ENCODE assay signal across 8 cellular contexts in the genomic region with DNA sequence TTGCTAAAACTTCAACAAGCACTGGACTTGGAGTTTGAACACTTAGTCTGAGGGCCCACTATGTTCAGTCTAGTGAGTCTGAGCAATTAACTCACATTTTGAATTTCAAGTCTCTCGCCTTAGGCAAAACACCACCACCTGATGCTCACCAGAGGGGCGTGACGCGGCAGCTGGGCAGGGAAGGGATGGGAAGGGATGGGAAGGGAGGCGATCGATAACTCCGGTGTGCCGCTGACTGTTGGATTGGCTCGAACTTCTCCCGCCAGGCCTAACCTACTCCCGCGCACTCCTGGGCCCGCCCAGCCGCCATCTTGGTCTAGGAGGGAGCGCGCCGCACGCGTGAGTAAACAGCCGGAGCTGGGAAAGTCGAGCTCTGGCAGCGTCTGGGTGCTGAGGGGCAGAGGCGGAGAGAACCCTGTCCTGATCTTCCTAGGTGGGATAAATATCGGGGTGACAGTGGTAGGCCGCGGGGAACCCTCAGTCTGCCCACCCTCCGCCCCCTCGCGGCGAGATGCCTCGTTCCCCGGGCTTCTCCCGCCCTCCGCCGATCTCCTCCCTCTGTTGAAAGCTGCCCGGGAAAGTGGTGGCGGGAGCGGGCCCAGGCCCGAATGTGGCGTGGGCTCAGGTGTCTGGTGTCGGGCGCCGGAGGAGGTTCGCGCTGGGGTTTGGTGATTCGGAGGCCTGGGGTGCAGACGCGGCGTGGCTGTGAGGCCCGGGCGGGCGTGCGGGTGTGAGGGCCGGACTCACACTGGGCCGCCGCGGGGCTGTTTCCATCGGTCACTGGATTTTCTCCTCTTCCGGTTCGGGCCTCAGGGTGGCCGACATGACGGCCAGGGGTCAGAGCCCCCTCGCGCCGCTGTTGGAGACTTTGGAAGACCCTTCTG. TPM values are rescaled to one million over a fixed set of nuclear protein-coding genes. Genes with fewer than 3 reads are reported as not detected.
DNase-seq lines count a peak whose midpoint lies in the region; ATAC-seq and TF ChIP-seq lines count a peak whose summit lies in the region.

A gene with protein sequence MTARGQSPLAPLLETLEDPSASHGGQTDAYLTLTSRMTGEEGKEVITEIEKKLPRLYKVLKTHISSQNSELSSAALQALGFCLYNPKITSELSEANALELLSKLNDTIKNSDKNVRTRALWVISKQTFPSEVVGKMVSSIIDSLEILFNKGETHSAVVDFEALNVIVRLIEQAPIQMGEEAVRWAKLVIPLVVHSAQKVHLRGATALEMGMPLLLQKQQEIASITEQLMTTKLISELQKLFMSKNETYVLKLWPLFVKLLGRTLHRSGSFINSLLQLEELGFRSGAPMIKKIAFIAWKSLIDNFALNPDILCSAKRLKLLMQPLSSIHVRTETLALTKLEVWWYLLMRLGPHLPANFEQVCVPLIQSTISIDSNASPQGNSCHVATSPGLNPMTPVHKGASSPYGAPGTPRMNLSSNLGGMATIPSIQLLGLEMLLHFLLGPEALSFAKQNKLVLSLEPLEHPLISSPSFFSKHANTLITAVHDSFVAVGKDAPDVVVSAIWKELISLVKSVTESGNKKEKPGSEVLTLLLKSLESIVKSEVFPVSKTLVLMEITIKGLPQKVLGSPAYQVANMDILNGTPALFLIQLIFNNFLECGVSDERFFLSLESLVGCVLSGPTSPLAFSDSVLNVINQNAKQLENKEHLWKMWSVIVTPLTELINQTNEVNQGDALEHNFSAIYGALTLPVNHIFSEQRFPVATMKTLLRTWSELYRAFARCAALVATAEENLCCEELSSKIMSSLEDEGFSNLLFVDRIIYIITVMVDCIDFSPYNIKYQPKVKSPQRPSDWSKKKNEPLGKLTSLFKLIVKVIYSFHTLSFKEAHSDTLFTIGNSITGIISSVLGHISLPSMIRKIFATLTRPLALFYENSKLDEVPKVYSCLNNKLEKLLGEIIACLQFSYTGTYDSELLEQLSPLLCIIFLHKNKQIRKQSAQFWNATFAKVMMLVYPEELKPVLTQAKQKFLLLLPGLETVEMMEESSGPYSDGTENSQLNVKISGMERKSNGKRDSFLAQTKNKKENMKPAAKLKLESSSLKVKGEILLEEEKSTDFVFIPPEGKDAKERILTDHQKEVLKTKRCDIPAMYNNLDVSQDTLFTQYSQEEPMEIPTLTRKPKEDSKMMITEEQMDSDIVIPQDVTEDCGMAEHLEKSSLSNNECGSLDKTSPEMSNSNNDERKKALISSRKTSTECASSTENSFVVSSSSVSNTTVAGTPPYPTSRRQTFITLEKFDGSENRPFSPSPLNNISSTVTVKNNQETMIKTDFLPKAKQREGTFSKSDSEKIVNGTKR (N-terminal part only) (plus strand): TSS at position 302 of the 884 bp plus-strand sequence. CDS start 522 bp downstream, at position 824.

- peaks cover 56% of the 10 kb centered on the region for H3K79me2 ChIP-seq in OCI-LY3 (ENCODE audit: low read length)

- DNase-seq in DMS 273 treated with DMSO at 0.1 percent for 48 hours (lab: John Stamatoyannopoulos, UW), result peak; percentile 91
- peak; percentile 89 for DNase-seq in activated CD8-positive, alpha-beta memory T cell treated with anti-CD3 and anti-CD28 coated beads, Interleukin-2, amount 50 U/mL, for 48 hours
- peak; percentile 87 for DNase-seq in epidermal melanocyte (ENCODE audit: insufficient read length, low spot score)
- peak; percentile 40 to 50 for DNase-seq in stimulated activated CD8-positive, alpha-beta memory T cell treated with anti-CD3 and anti-CD28 coated beads, Interleukin-4, amount 100 ng/mL, for 1 hour (ENCODE audit: low read depth in 2 of 2, low spot score in 1 of 2)

- H3K4me3 ChIP-seq in HUES64 (ENCODE audit: low read length) (peak within 1 kb of the TSS; percentile 96), OCI-LY3 (ENCODE audit: low read length) (peak within 1 kb of the TSS; percentile 98), mononuclear cell (ENCODE audit: low read length) (peak within 1 kb of the TSS; percentile 77)

- H4K20me1 ChIP-seq in OCI-LY3 (ENCODE audit: insufficient read depth, low read length), result no peaks in the 10 kb centered on the region

- under 1% methylated on average over 64 of the region's 65 CpGs for WGBS in HUES64

- H3K4me1 ChIP-seq in HUES64 (ENCODE audit: insufficient read depth, low read length) (peaks cover 5% of the 10 kb centered on the region; the same call in 1 of the 2 replicates), OCI-LY3 (ENCODE audit: low read length) (peaks cover 12% of the 10 kb centered on the region), mononuclear cell (ENCODE audit: insufficient read depth, low read length) (peaks cover 14% of the 10 kb centered on the region)

- H3K36me3 ChIP-seq in HUES64 (ENCODE audit: insufficient read depth, low read length) (peaks cover 35% of the 10 kb centered on the region), OCI-LY3 (replicated peaks; ENCODE audit: low read depth, low read length) (peaks cover 24% of the 10 kb centered on the region)

- H3K4me2 ChIP-seq in OCI-LY3 (ENCODE audit: low read length), result peak within 1 kb of the TSS; percentile 95

- peak within 1 kb of the TSS; percentile 98 for H3K9ac ChIP-seq in HUES64 (ENCODE audit: low read depth, low read length)
- peak within 1 kb of the TSS; percentile 98 for H3K9ac ChIP-seq in OCI-LY3 (ENCODE audit: low read length)

- no peaks in the 10 kb centered on the region for H3K27me3 ChIP-seq in HUES64 (ENCODE audit: insufficient read depth, low read length)
- no peaks in the 10 kb centered on the region for H3K27me3 ChIP-seq in OCI-LY3 (ENCODE audit: low read depth, low read length)
- no peaks in the 10 kb centered on the region for H3K27me3 ChIP-seq in mononuclear cell (ENCODE audit: insufficient read depth, low read length)

- peak; percentile 92 for ATAC-seq in GM21447 (IDR thresholded peaks at IDR 0.05; ENCODE audit: unreplicated experiment)

- peak within 1 kb of the TSS; percentile 100 for H2AFZ ChIP-seq in OCI-LY3 (ENCODE audit: low read depth, low read length)

- H3K9me3 ChIP-seq in HUES64 (ENCODE audit: insufficient read depth, low read depth, low read length) (no peaks in the 10 kb centered on the region), OCI-LY3 (ENCODE audit: insufficient read depth, low read length) (no peaks in the 10 kb centered on the region), mononuclear cell (ENCODE audit: low read depth, low read length) (no peaks in the 10 kb centered on the region)

- H3K27ac ChIP-seq in HUES64 (ENCODE audit: low read depth, low read length) (peak within 1 kb of the TSS; percentile 96), OCI-LY3 (ENCODE audit: low read length) (peak within 1 kb of the TSS; percentile 76)

- TF ChIP-seq CTCF in OCI-LY3 (IDR thresholded peaks at IDR 0.05; ENCODE audit: low read depth, low read length), result peak; percentile 63

RNA-seq across cellular contexts. Expression of the gene that starts here (rescaled TPM):
- 40.7 TPM for polyA plus RNA-seq in HUES64 (2013, experiment 1 of 2)
- 33.2 TPM for polyA plus RNA-seq in HUES64 (2013, experiment 2 of 2)
- total RNA-seq in mononuclear cell, result 66.7 TPM

Comparison
In these comparisons a context has a peak if more than half of its experiments do, and no peak if none do; other contexts are left out.
1. Peak in every context shown above with its lines: DNase-seq, ATAC-seq, H3K4me3 ChIP-seq and H3K27ac ChIP-seq.